Comparison of ENCODE assay signal across 13 cellular contexts in the genomic region with DNA sequence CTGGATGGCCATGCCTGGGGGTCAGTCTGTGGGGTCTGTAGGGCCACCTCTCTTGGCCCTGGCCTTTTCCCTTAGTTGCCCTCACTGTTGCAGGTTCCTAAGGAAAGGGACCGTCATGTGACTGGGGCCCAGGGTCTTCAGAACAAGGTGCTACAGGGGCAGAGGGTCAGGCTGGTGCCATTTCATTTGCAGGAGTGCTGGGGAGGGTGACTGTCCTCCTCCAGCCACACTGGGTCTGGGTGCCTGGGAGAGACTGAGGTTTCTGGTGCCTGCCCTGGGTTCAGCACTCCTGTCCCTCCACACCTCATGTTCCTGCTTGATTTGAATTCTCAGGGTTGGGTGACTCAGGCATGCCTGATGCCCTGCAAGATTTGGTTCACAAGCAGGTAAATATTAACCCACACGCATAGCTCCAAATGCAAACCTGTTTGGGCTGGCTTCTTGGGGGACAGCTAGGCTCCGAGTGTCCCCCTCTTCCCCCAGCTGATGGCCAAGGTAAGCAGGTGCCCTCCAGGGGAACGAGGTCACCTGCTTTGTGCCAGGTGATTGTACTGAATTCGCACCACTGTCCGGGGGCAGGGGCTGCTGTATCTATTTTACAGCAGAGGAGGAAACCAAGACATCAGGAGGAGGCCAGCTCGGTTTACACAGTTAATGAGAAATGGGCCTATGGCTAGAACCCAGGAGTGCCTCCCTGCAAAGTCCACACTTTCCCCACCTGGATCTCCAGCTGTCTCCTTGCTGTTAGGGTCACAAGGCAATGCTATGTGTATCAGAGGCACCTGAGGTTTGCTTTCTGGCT. TPM values are rescaled to one million over a fixed set of nuclear protein-coding genes. Genes with fewer than 3 reads are reported as not detected.
DNase-seq lines count a peak whose midpoint lies in the region; ATAC-seq, FAIRE-seq and TF ChIP-seq lines count a peak whose summit lies in the region.
"Had no signal": no experiment of that assay in that cellular context is flagged by ENCODE, and none has a peak within 500 bp of the region (broad histone marks: within the 10 kb centered on the region; RNA-seq: fewer than 3 reads in every experiment).

No MANE protein-coding gene starts in this region.

- intact Hi-C loops in HepG2 (cut with micrococcal nuclease; ENCODE audit: unreplicated experiment) = no loop called here

- H3K9me3 ChIP-seq in HepG2 (ENCODE audit: low read length) (no peaks in the 10 kb centered on the region), suprapubic skin (no peaks in the 10 kb centered on the region)

- no peak for FAIRE-seq in HepG2 (lab: Jason Lieb, UNC)
- FAIRE-seq: colon, H54 had no signal

- H3K27me3 ChIP-seq in HepG2 (ENCODE audit: control insufficient read depth in 1 of 2, insufficient read depth in 2 of 2, low read length in 2 of 2) = no peaks in the 10 kb centered on the region
- H3K27me3 ChIP-seq in suprapubic skin = no peaks in the 10 kb centered on the region

- no peak overlapping the region for H3K9ac ChIP-seq in HepG2 (ENCODE audit: insufficient read depth, low read depth, low read length)

- TF ChIP-seq CTCF in coronary artery (IDR thresholded peaks at IDR 0.05) (no peak), HepG2 (CRISPR knock-in tag; IDR thresholded peaks at IDR 0.05) (no peak), suprapubic skin (IDR thresholded peaks at IDR 0.05) (no peak)

- H3K36me3 ChIP-seq in HepG2 (replicated peaks in 1 of 2; ENCODE audit: control insufficient read depth in 1 of 2, insufficient read depth in 2 of 2, low read length in 2 of 2) (no peaks in the 10 kb centered on the region), suprapubic skin (no peaks in the 10 kb centered on the region)

- in situ Hi-C loops in HepG2 (cut with HindIII; ENCODE audit: extremely low pct_ligation_motif_present, low pct_unique_long_range_greater_than_20kb) = no loop called here

- no TSS peak for BruUV-seq in HepG2 (replicated peaks; lab: Mats Ljungman, UMichigan)

- H3K27ac ChIP-seq in coronary artery = peak overlapping the region; percentile 94 to 99
- H3K27ac ChIP-seq in HepG2 (ENCODE audit: extremely low read length, insufficient read depth, low read length) = no peak overlapping the region
- H3K27ac ChIP-seq in suprapubic skin = peak overlapping the region; percentile 75

- 13% methylated on average over 6 of the region's 7 CpGs for WGBS in HepG2 (ENCODE audit: low lambda C conversion rate)
- 90% methylated on average over 6 of the region's 7 CpGs for WGBS in suprapubic skin

- DNase-seq in HT-29 (ENCODE audit: low spot score) (peak; percentile 83), coronary artery (ENCODE audit: low spot score) (no peak), HepG2 (ENCODE audit: low spot score) (no peak), suprapubic skin (ENCODE audit: low spot score in 2 of 2) (no peak), COLO829 (ENCODE audit: low spot score) (no peak), NCI-H526 treated with DMSO at 0.1 percent for 48 hours (lab: John Stamatoyannopoulos, UW) (no peak)
- DNase-seq: activated CD4-positive, CD25-positive, alpha-beta regulatory T cell; naive thymus-derived CD4-positive, alpha-beta T cell; stimulated activated naive CD4-positive, alpha-beta T cell treated with Interleukin-2 at 50 U/mL for 16 hours had no signal

- no peaks in the 10 kb centered on the region for H3K79me2 ChIP-seq in HepG2 (ENCODE audit: insufficient read depth, low read length)

- CTCF ChIA-PET in HepG2 (lab: Yijun Ruan, JAX; ENCODE audit: low intra/inter-chr PET ratio, low total read pairs) = no interaction called here

- H2AFZ ChIP-seq in HepG2 (ENCODE audit: low read length) = no peak overlapping the region

- peaks cover 46% of the 10 kb centered on the region for H3K4me1 ChIP-seq in HepG2 (ENCODE audit: insufficient read depth, low read length)
- H3K4me1 ChIP-seq in suprapubic skin = peaks cover 41% of the 10 kb centered on the region

- POLR2A ChIA-PET in HepG2 (lab: Yijun Ruan, JAX) = interaction anchor here (1.0 to 1.7 kb wide), 3 partner anchors 9 to 20 kb away, joined by 3 to 6 read pairs (median 5); no protein-coding TSS in a partner anchor

- ATAC-seq in HepG2 (peak; percentile 68), GM19467 (IDR thresholded peaks at IDR 0.05; ENCODE audit: unreplicated experiment) (no peak), GM18511 (IDR thresholded peaks at IDR 0.05; ENCODE audit: unreplicated experiment) (no peak)
- ATAC-seq: naive thymus-derived CD4-positive, alpha-beta T cell had no signal

- no peaks in the 10 kb centered on the region for H4K20me1 ChIP-seq in HepG2 (ENCODE audit: insufficient read depth, low read length)

- peak overlapping the region; percentile 61 for H3K4me2 ChIP-seq in HepG2 (ENCODE audit: low read depth, low read length)

- TF ChIP-seq POLR2A in HepG2 (IDR thresholded peaks at IDR 0.05; ENCODE audit: insufficient read depth in 1 of 2, low read depth in 2 of 2, low read length in 2 of 2) (no peak), suprapubic skin (IDR thresholded peaks at IDR 0.05) (no peak)

- no peak for TF ChIP-seq RAD21 in HepG2 (CRISPR knock-in tag; IDR thresholded peaks at IDR 0.05)

- TF ChIP-seq EP300 in HepG2 (IDR thresholded peaks at IDR 0.05; ENCODE audit: low read depth in 2 of 2, low read length in 2 of 2) (no peak), HepG2 (CRISPR knock-in tag; IDR thresholded peaks at IDR 0.05; ENCODE audit: borderline replicate concordance) (no peak), suprapubic skin (IDR thresholded peaks at IDR 0.05) (no peak)

- H3K4me3 ChIP-seq in coronary artery (no peak overlapping the region), HepG2 (replicated peaks in 1 of 3; ENCODE audit: insufficient read depth in 1 of 3, low read depth in 2 of 3, low read length in 3 of 3) (0 out of 6 replicates have a peak overlapping the region, but pooled peaks of 1 of the 3 experiments have one; percentile 19), suprapubic skin (no peak overlapping the region)

TF ChIP-seq in HepG2, 621 proteins besides CTCF, POLR2A, EP300 and RAD21 (continues in another document):
- TF ChIP-seq SUZ12 (IDR thresholded peaks at IDR 0.05; ENCODE audit: low read depth, low read length) (no peak), ZNF292 (CRISPR knock-in tag; IDR thresholded peaks at IDR 0.05; ENCODE audit: borderline replicate concordance, low read depth) (peak; percentile 9; the same call in 1 of the 2 replicates), HDAC1 (CRISPR knock-in tag; IDR thresholded peaks at IDR 0.05) (0 out of 2 replicates have a peak, but pooled peaks have one; percentile 11)
- TF ChIP-seq, protein P1, sequence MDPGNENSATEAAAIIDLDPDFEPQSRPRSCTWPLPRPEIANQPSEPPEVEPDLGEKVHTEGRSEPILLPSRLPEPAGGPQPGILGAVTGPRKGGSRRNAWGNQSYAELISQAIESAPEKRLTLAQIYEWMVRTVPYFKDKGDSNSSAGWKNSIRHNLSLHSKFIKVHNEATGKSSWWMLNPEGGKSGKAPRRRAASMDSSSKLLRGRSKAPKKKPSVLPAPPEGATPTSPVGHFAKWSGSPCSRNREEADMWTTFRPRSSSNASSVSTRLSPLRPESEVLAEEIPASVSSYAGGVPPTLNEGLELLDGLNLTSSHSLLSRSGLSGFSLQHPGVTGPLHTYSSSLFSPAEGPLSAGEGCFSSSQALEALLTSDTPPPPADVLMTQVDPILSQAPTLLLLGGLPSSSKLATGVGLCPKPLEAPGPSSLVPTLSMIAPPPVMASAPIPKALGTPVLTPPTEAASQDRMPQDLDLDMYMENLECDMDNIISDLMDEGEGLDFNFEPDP (CRISPR knock-in tag; conservative IDR thresholded peaks at IDR 0.05) = no peak
- TF ChIP-seq, protein P2, sequence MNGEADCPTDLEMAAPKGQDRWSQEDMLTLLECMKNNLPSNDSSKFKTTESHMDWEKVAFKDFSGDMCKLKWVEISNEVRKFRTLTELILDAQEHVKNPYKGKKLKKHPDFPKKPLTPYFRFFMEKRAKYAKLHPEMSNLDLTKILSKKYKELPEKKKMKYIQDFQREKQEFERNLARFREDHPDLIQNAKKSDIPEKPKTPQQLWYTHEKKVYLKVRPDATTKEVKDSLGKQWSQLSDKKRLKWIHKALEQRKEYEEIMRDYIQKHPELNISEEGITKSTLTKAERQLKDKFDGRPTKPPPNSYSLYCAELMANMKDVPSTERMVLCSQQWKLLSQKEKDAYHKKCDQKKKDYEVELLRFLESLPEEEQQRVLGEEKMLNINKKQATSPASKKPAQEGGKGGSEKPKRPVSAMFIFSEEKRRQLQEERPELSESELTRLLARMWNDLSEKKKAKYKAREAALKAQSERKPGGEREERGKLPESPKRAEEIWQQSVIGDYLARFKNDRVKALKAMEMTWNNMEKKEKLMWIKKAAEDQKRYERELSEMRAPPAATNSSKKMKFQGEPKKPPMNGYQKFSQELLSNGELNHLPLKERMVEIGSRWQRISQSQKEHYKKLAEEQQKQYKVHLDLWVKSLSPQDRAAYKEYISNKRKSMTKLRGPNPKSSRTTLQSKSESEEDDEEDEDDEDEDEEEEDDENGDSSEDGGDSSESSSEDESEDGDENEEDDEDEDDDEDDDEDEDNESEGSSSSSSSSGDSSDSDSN (CRISPR knock-in tag; IDR thresholded peaks at IDR 0.05) = peak; percentile 24; the same call in 1 of the 2 replicates

RNA-seq across cellular contexts. Expression of a gene that starts 20.3 kb away (rescaled TPM):
- total RNA-seq in HT-29 (2014; rRNA removed; shearing (Covaris generic)) = 54.2 and 56.1 TPM in 2 replicates
- total RNA-seq in HepG2 (2016; rRNA removed; fragmentation: Illumina TruSeq; extraction: Trizol) (26.2 and 46.5 TPM in 2 replicates), suprapubic skin (100 to 1,000 TPM in 1 of 4 donors, 10 to 100 TPM in 3; 65.0 to 136 (median 94.1) TPM)
- total RNA-seq in HepG2 (2016; cell fraction: cytosol; rRNA removed; fragmentation: Illumina TruSeq; extraction: Trizol; ENCODE audit: low read depth) = 13.6 and 14.7 TPM in 2 replicates
- 24.8 and 47.9 TPM in 2 replicates for total RNA-seq in HepG2 (2016; cell fraction: insoluble cytoplasmic fraction; rRNA removed; fragmentation: Illumina TruSeq; extraction: Trizol)
- 19.1 and 19.9 TPM in 2 replicates for total RNA-seq in HepG2 (2016; cell fraction: membrane; rRNA removed; fragmentation: Illumina TruSeq; extraction: Trizol)
- 59.8 and 74.6 TPM in 2 replicates for total RNA-seq in HepG2 (2016; cell fraction: nucleus; rRNA removed; fragmentation: Illumina TruSeq; extraction: Trizol)
- polyA plus RNA-seq in HepG2 (2011; rRNA removed) = 78.3 and 107 TPM in 2 replicates
- 20.2 and 37.0 TPM in 2 replicates for polyA plus RNA-seq in HepG2 (2011; cell fraction: cytosol; rRNA removed)
- 844 and 1,154 TPM in 2 replicates for polyA plus RNA-seq in HepG2 (2011; cell fraction: nucleus; rRNA removed)
- polyA plus RNA-seq in HepG2 (2012) = 43.3 and 63.3 TPM in 2 replicates
- 2.2 and 2.8 TPM in 2 replicates for polyA plus RNA-seq in HepG2 (2016; cell fraction: cytosol; fragmentation: Illumina TruSeq; extraction: Trizol; ENCODE audit: low read depth)
- 18.1 and 22.2 TPM in 2 replicates for polyA plus RNA-seq in HepG2 (2016; cell fraction: insoluble cytoplasmic fraction; fragmentation: Illumina TruSeq; extraction: Trizol; ENCODE audit: low read depth)
- polyA plus RNA-seq in HepG2 (2016; cell fraction: membrane; fragmentation: Illumina TruSeq; extraction: Trizol; ENCODE audit: low read depth) = 4.7 and 5.9 TPM in 2 replicates
- polyA plus RNA-seq in HepG2 (2016; cell fraction: nucleus; fragmentation: Illumina TruSeq; extraction: Trizol; ENCODE audit: insufficient read depth, low read depth) = 127 and 131 TPM in 2 replicates
- polyA minus RNA-seq in HepG2 (2011; rRNA and poly(A)+ RNA removed; ENCODE audit: low replicate concordance) = 15.7 and 166 TPM in 2 replicates
- polyA minus RNA-seq in HepG2 (2011; cell fraction: cytosol; rRNA and poly(A)+ RNA removed) = 36.6 and 43.4 TPM in 2 replicates
- polyA minus RNA-seq in HepG2 (2011; cell fraction: nucleus; rRNA and poly(A)+ RNA removed) = 147 and 148 TPM in 2 replicates
- polyA plus RNA-seq: naive thymus-derived CD4-positive, alpha-beta T cell had no signal
